Comparison of ENCODE assay signal across 8 cellular contexts in the genomic region with DNA sequence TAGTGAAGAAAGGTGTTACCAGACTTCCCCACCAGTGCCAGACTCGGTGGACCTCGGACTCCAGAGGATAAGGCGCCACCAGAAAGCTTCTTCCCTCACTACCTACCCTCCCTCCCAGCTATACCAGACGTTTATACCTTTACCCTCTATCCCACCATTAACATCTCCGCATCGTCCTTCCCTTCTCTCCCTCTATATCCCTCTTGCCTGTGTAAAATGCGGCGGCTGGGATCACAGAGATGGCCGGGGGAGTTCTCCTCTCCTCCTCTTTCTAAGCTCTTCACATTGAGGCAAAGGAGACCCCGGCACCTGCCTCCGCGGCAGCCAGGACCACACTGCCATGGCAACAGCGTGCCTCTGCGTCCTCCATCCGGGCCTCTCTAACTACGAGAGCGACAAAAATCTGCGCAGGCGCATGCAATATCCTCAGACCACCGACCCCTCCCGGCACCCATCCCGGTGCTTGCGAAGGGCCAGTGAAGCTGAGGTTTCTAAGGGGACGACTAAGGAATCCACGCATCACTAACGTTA. TPM values are rescaled to one million over a fixed set of nuclear protein-coding genes. Genes with fewer than 3 reads are reported as not detected.
DNase-seq lines count a peak whose midpoint lies in the region; ATAC-seq, FAIRE-seq and TF ChIP-seq lines count a peak whose summit lies in the region.

A gene (minus strand): TSS at position 394 of the 531 bp plus-strand sequence. CDS start 2,547 bp downstream, outside the sequence.

- no peaks in the 10 kb centered on the region for H3K9me3 ChIP-seq in cardiac muscle cell (ENCODE audit: low read depth)
- no peaks in the 10 kb centered on the region for H3K9me3 ChIP-seq in pancreas
- no peaks in the 10 kb centered on the region for H3K9me3 ChIP-seq in tibial artery

- no peaks in the 10 kb centered on the region for H3K27me3 ChIP-seq in cardiac muscle cell
- no peaks in the 10 kb centered on the region for H3K27me3 ChIP-seq in pancreas
- H3K27me3 ChIP-seq in tibial artery: no peaks in the 10 kb centered on the region

- TF ChIP-seq CTCF in GM12864 (IDR thresholded peaks at IDR 0.05; ENCODE audit: low read depth, low read length, missing control alignments) (no peak), cardiac muscle cell (IDR thresholded peaks at IDR 0.05; ENCODE audit: low read depth, low read length) (no peak), pancreas (IDR thresholded peaks at IDR 0.05) (no peak), tibial artery (IDR thresholded peaks at IDR 0.05) (no peak)

- peak; percentile 61 for ATAC-seq in HG03196 (IDR thresholded peaks at IDR 0.05; ENCODE audit: unreplicated experiment)
- peak; percentile 74 to 97 (median 87) for ATAC-seq in pancreas
- ATAC-seq in GM19324 (IDR thresholded peaks at IDR 0.05; ENCODE audit: low FRiP score, unreplicated experiment): no peak

- H3K4me3 ChIP-seq in GM12864 (ENCODE audit: low read depth, low read length): peak within 1 kb of the TSS; percentile 42
- H3K4me3 ChIP-seq in cardiac muscle cell: peak within 1 kb of the TSS; percentile 54
- peak within 1 kb of the TSS; percentile 6 to 42 (median 22) for H3K4me3 ChIP-seq in pancreas
- peak within 1 kb of the TSS; percentile 41 to 51 for H3K4me3 ChIP-seq in tibial artery

- H3K4me1 ChIP-seq in cardiac muscle cell (ENCODE audit: low read depth) (no peaks in the 10 kb centered on the region), pancreas (no peaks in the 10 kb centered on the region), tibial artery (peaks cover 0 to 12% (median 6%) of the 10 kb centered on the region in 4 donors)

- H3K36me3 ChIP-seq in cardiac muscle cell (no peaks in the 10 kb centered on the region), pancreas (no peaks in the 10 kb centered on the region), tibial artery (no peaks in the 10 kb centered on the region)

- intact Hi-C loops in pancreas (cut with DNase I) (no loop called here), tibial artery (cut with DNase I; ENCODE audit: low total_unique reads) (no loop called here)

- H3K27ac ChIP-seq in cardiac muscle cell: no peak within 1 kb of the TSS
- H3K27ac ChIP-seq in pancreas: no peak within 1 kb of the TSS
- H3K27ac ChIP-seq in tibial artery: no peak within 1 kb of the TSS

- 2 to 3% methylated on average over 26 of the region's 26 CpGs for WGBS in pancreas, 2 donors

- peak; percentile 10 for DNase-seq in GM12864 (ENCODE audit: low read depth)
- peak; percentile 15 for DNase-seq in RPMI8226
- peak; percentile 60 for DNase-seq in activated naive CD4-positive, alpha-beta T cell treated with anti-CD3 and anti-CD28 coated beads, Interleukin-2, amount 50 U/mL, for 16 hours
- peak; percentile 75 to 94 for DNase-seq in cardiac muscle cell (ENCODE audit: low read depth in 1 of 2, low spot score in 1 of 2)
- DNase-seq in pancreas: peak; percentile 27 to 69 (median 40)
- peak in 1 of 2 donors; percentile 27 for DNase-seq in tibial artery

- no peak for FAIRE-seq in pancreas (lab: Jason Lieb, UNC)

RNA-seq across cellular contexts. Expression of the gene that starts here (rescaled TPM):
- total RNA-seq in cardiac muscle cell: 3.6 and 5.9 TPM in 2 replicates
- polyA plus RNA-seq in cardiac muscle cell: 5.1 and 6.5 TPM in 2 replicates
- total RNA-seq in pancreas: 1 to 10 TPM in 2 of 6 donors, under 1 TPM in 4; 0.65 to 2.6 (median 0.80) TPM
- polyA plus RNA-seq in pancreas: 1 to 10 TPM; 1.9 to 4.3 TPM
